In the genomic region with DNA sequence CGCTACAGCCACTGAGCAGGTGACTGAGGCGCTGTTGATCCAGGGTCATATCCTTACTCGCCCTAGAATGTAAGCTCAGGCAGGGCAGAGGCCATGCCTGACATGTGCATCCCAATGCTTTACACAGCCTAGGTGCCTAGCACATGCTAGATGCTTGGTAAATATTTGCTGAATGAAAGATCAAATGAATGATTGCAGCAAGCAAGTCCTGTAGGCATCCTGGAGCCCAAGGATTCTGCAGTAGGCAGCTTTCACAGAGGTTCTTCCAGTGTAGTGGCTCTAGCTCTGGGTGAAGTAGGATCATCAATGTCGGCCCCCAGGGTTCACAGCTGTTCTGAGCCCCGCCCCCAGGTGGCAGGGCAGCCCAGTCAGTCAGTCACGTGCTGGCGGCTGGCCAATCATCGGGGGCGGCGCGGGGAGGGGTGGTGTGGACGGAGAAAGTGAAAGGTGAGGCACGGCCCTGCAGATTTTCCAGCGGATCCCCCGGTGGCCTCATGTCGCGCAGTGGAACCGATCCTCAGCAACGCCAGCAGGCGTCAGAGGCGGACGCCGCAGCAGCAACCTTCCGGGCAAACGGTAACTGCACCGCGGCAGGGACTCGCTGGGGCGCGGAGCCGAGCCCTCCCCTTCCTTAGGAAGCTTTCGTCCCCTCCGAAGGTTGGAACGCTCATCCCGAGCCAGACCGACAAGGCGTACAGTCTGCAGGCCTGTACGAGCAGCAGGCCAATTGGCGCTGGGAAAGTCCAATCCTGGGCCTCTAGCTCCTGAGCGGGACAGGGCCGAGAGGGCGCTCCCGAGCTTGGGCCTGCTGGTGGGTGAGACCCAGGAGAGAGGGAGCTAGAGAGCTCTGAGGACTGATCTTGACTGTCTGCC, we compare ENCODE assay signal across 8 cellular contexts. TPM values are rescaled to one million over a fixed set of nuclear protein-coding genes. Genes with fewer than 3 reads are reported as not detected.
DNase-seq lines count a peak whose midpoint lies in the region; ATAC-seq and TF ChIP-seq lines count a peak whose summit lies in the region.

Gene GALT (plus strand): TSS at position 465 of the 873 bp plus-strand sequence. CDS start 30 bp downstream, at position 495.

- peak within 1 kb of the TSS; percentile 80 to 86 (median 84) for H3K9ac ChIP-seq in BLaER1 treated with 17β-estradiol and CSF1 and Interleukin-3, amounts not matched to agents 10 nM and 100 nM

- H3K4me1 ChIP-seq in BLaER1 treated with 17β-estradiol and CSF1 and Interleukin-3, amounts not matched to agents 10 nM and 100 nM = peaks cover 20 to 33% (median 28%) of the 10 kb centered on the region in 10 experiments

- peaks cover 44% of the 10 kb centered on the region for H3K4me1 Mint-ChIP-seq in activated CD4-positive, alpha-beta T cell treated with anti-CD3 and anti-CD28 coated beads, Interleukin-2, amount 10 ng/mL, durations not matched to agents 7 days and 5 days

- no peak for TF ChIP-seq CTCF in coronary artery (IDR thresholded peaks at IDR 0.05)

- peak within 1 kb of the TSS; percentile 91 to 100 (median 98) for H3K4me2 ChIP-seq in BLaER1 treated with 17β-estradiol and CSF1 and Interleukin-3, amounts not matched to agents 10 nM and 100 nM

- H3K27me3 ChIP-seq in BLaER1 treated with 17β-estradiol and CSF1 and Interleukin-3, amounts not matched to agents 10 nM and 100 nM = no peaks in the 10 kb centered on the region

- peak; percentile 97 for DNase-seq in GM19240 (ENCODE audit: insufficient read length, low spot score)
- DNase-seq in NCI-H526 (lab: John Stamatoyannopoulos, UW) = peak; percentile 81 to 94
- DNase-seq in activated CD4-positive, alpha-beta T cell treated with anti-CD3 and anti-CD28 coated beads, Interleukin-2, amount 10 ng/mL, durations not matched to agents 7 days and 5 days = peak; percentile 98
- DNase-seq in coronary artery (ENCODE audit: low spot score) = peak; percentile 95
- DNase-seq in left lobe of liver (ENCODE audit: low spot score) = peak; percentile 98
- peak; percentile 99 for DNase-seq in stimulated activated CD4-positive, alpha-beta T cell treated with anti-CD3 and anti-CD28 coated beads, Interleukin-2, amount 100 ng/mL, for 24 hours

- ATAC-seq in HG03457 (IDR thresholded peaks at IDR 0.05; ENCODE audit: unreplicated experiment) (peak; percentile 64), left lobe of liver (peak; percentile 69)

- no peaks in the 10 kb centered on the region for H3K27me3 Mint-ChIP-seq in activated CD4-positive, alpha-beta T cell treated with anti-CD3 and anti-CD28 coated beads, Interleukin-2, amount 10 ng/mL, durations not matched to agents 7 days and 5 days

- peaks cover 29 to 35% (median 34%) of the 10 kb centered on the region in 11 experiments for H3K36me3 ChIP-seq in BLaER1 treated with 17β-estradiol and CSF1 and Interleukin-3, amounts not matched to agents 10 nM and 100 nM

- H3K36me3 Mint-ChIP-seq in activated CD4-positive, alpha-beta T cell treated with anti-CD3 and anti-CD28 coated beads, Interleukin-2, amount 10 ng/mL, durations not matched to agents 7 days and 5 days (ENCODE audit: low read depth) = peaks cover 39% of the 10 kb centered on the region

- H4K20me1 ChIP-seq in BLaER1 treated with 17β-estradiol and CSF1 and Interleukin-3, amounts not matched to agents 10 nM and 100 nM = peaks cover 0 to 17% (median 11%) of the 10 kb centered on the region in 11 experiments; a peak in 11 of 22 replicates

- H3K27ac ChIP-seq in BLaER1 treated with 17β-estradiol and CSF1 and Interleukin-3, amounts not matched to agents 10 nM and 100 nM = peak within 1 kb of the TSS; percentile 40 to 83 (median 77); a peak in 21 of 22 replicates
- H3K27ac ChIP-seq in coronary artery = peak within 1 kb of the TSS; percentile 78 to 91

- CTCF ChIA-PET in activated CD4-positive, alpha-beta T cell treated with anti-CD3 and anti-CD28 coated beads, Interleukin-2, amount 10 ng/mL, durations not matched to agents 7 days and 5 days (lab: Charles Lee) = interaction anchor here (1.2 to 3.5 kb wide), 12 partner anchors 9 to 190 kb away, joined by 3 to 29 read pairs (median 6); partner anchors contain the start of gene SIGMAR1

- no peaks in the 10 kb centered on the region for H3K9me3 ChIP-seq in BLaER1 treated with 17β-estradiol and CSF1 and Interleukin-3, amounts not matched to agents 10 nM and 100 nM (replicated peaks in 1 of 11)

- H3K4me3 Mint-ChIP-seq in activated CD4-positive, alpha-beta T cell treated with anti-CD3 and anti-CD28 coated beads, Interleukin-2, amount 10 ng/mL, durations not matched to agents 7 days and 5 days = peak within 1 kb of the TSS; percentile 87

- H3K9me3 Mint-ChIP-seq in activated CD4-positive, alpha-beta T cell treated with anti-CD3 and anti-CD28 coated beads, Interleukin-2, amount 10 ng/mL, durations not matched to agents 7 days and 5 days = no peaks in the 10 kb centered on the region

- H3K27ac Mint-ChIP-seq in activated CD4-positive, alpha-beta T cell treated with anti-CD3 and anti-CD28 coated beads, Interleukin-2, amount 10 ng/mL, durations not matched to agents 7 days and 5 days = peak within 1 kb of the TSS; percentile 88

- POLR2A ChIA-PET in activated CD4-positive, alpha-beta T cell treated with anti-CD3 and anti-CD28 coated beads, Interleukin-2, amount 10 ng/mL, durations not matched to agents 7 days and 5 days (lab: Charles Lee) = interaction anchor here (1.3 kb wide), 1 partner anchor 9 kb away, joined by 8 read pairs; the partner anchor contains the start of gene SIGMAR1

- H3K4me3 ChIP-seq in BLaER1 treated with 17β-estradiol and CSF1 and Interleukin-3, amounts not matched to agents 10 nM and 100 nM = peak within 1 kb of the TSS; percentile 68 to 83 (median 78)
- H3K4me3 ChIP-seq in coronary artery = peak within 1 kb of the TSS; percentile 83

RNA-seq across cellular contexts. Expression of gene GALT, which starts in this region (rescaled TPM):
- 100 to 1,000 TPM; 114 to 125 TPM for total RNA-seq in activated CD4-positive, alpha-beta T cell treated with anti-CD3 and anti-CD28 coated beads, Interleukin-2, amount 10 ng/mL, durations not matched to agents 7 days and 5 days
- 123 TPM for total RNA-seq in left lobe of liver

Comparison
In these comparisons a context has a peak if more than half of its experiments do, and no peak if none do; other contexts are left out.
1. Peak in every context shown above with its lines: DNase-seq, ATAC-seq, H3K4me3 ChIP-seq and H3K27ac ChIP-seq.